8 cellular contexts compared by ENCODE assay signal in the genomic region with DNA sequence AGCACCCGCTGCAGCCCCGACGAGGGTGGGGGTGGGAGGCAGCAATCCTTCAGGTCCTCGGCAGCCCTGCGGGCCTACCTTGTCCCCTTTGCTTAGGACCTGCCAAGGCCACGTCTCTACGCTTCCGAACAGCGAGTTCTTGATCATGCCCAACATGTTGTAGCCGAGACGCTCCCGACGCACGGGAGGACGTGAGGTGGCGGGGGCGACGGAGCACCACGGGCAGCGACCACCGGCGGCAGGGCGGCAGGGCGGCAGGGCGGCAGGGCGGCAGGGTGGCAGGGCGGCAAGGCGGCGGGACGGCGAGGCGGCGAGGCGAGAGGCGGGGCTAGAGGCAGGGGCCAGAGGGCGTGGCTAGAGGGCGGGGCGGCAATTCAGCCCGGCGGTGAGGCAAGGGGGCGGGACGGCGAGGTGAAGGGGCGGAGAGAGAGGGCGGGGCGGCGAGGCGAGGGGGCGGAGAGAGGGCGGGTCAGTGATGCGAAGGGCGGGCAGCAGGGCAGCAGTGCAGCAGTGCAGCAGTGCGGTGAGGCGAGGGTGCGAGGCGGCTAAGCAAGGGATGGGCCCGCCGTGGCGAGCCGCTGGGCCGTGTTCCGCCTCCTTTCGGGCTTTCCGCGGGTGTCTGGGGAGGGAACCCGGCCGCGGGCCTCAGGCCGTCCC. TPM values are rescaled to one million over a fixed set of nuclear protein-coding genes. Genes with fewer than 3 reads are reported as not detected.
DNase-seq lines count a peak whose midpoint lies in the region; ATAC-seq, FAIRE-seq and TF ChIP-seq lines count a peak whose summit lies in the region.

HEBP1 (minus strand) TSS at position 307 of the 657 bp plus-strand sequence; CDS start at position 156, 151 bp downstream.

- peak within 1 kb of the TSS; percentile 89 to 95 for H3K9ac ChIP-seq in kidney (ENCODE audit: low read length in 2 of 2)

- peak within 1 kb of the TSS; percentile 77 for H3K27ac ChIP-seq in AG04450 (ENCODE audit: low read depth, low read length)
- peak within 1 kb of the TSS; percentile 86 to 91 for H3K27ac ChIP-seq in kidney (ENCODE audit: low read depth in 2 of 2, low read length in 2 of 2)

- no peak for TF ChIP-seq CTCF in AG04450 (IDR thresholded peaks at IDR 0.05; ENCODE audit: low read depth, low read length)
- TF ChIP-seq CTCF in kidney (IDR thresholded peaks at IDR 0.05; ENCODE audit: borderline replicate concordance, extremely low read depth, insufficient read depth), result peak; percentile 5

- intact Hi-C loops in activated CD4-positive, alpha-beta T cell treated with anti-CD3 and anti-CD28 coated beads for 36 hours (cut with DNase I, micrococcal nuclease), result loop anchor here (1.0 to 5.0 kb wide), 15 partner anchors 44 to 1772 kb away; partner anchors contain the start of genes DDX47 (in 2 of the 2), FAM234B (in 2 of the 2), BORCS5 (in 1 of the 2) and EMP1 (in 1 of the 2)
- intact Hi-C loops in kidney (cut with DNase I), result no loop called here

- no peaks in the 10 kb centered on the region for H3K36me3 ChIP-seq in kidney (ENCODE audit: control insufficient read depth in 1 of 2, insufficient read depth in 2 of 2, low read length in 2 of 2)

- H3K4me3 ChIP-seq in AG04450 (ENCODE audit: low read depth, low read length) (peak within 1 kb of the TSS; percentile 99), kidney (ENCODE audit: low read length in 2 of 2) (peak within 1 kb of the TSS; percentile 89 to 90)

- H3K36me3 Mint-ChIP-seq in activated CD4-positive, alpha-beta T cell treated with anti-CD3 and anti-CD28 coated beads for 36 hours (ENCODE audit: low read depth), result no peaks in the 10 kb centered on the region

- POLR2A ChIA-PET in AG04450 (lab: Yijun Ruan, JAX), result no interaction called here
- POLR2A ChIA-PET in activated CD4-positive, alpha-beta T cell treated with anti-CD3 and anti-CD28 coated beads for 36 hours (lab: Charles Lee), result no interaction called here

- peak within 1 kb of the TSS; percentile 86 for H3K4me3 Mint-ChIP-seq in activated CD4-positive, alpha-beta T cell treated with anti-CD3 and anti-CD28 coated beads for 36 hours

- H3K27ac Mint-ChIP-seq in activated CD4-positive, alpha-beta T cell treated with anti-CD3 and anti-CD28 coated beads for 36 hours, result peak within 1 kb of the TSS; percentile 75

- no peak for FAIRE-seq in kidney (lab: Jason Lieb, UNC)

- peaks cover 28% of the 10 kb centered on the region for H3K4me1 Mint-ChIP-seq in activated CD4-positive, alpha-beta T cell treated with anti-CD3 and anti-CD28 coated beads for 36 hours

- peak; percentile 71 for DNase-seq in AG04450 (ENCODE audit: low read depth, low spot score)
- DNase-seq in NCI-H446 treated with DMSO at 0.1 percent for 48 hours (lab: John Stamatoyannopoulos, UW), result peak; percentile 68
- DNase-seq in activated CD4-positive, alpha-beta T cell treated with anti-CD3 and anti-CD28 coated beads for 36 hours, result peak; percentile 99
- DNase-seq in cerebellar nuclear complex (lab: John Stamatoyannopoulos, UW), result peak; percentile 67 to 91
- DNase-seq in kidney, result peak; percentile 99
- peak; percentile 95 to 98 for DNase-seq in stimulated activated CD4-positive, alpha-beta T cell treated with anti-CD3 and anti-CD28 coated beads, Interleukin-15, amount 100 ng/mL, for 1 hour (ENCODE audit: low read depth in 1 of 2, low spot score in 1 of 2)

- ATAC-seq in GM19043 (IDR thresholded peaks at IDR 0.05; ENCODE audit: low read depth, unreplicated experiment) (peak; percentile 85), HG03378 (IDR thresholded peaks at IDR 0.05; ENCODE audit: unreplicated experiment) (peak; percentile 60)
- ATAC-seq in activated CD4-positive, alpha-beta T cell treated with anti-CD3 and anti-CD28 coated beads for 36 hours, result peak; percentile 92

- H3K27me3 Mint-ChIP-seq in activated CD4-positive, alpha-beta T cell treated with anti-CD3 and anti-CD28 coated beads for 36 hours, result peaks cover 6% of the 10 kb centered on the region

- no peaks in the 10 kb centered on the region; the same call in 1 of the 2 replicates for H3K9me3 ChIP-seq in AG04450 (ENCODE audit: control insufficient read depth, insufficient read depth, low read length)
- H3K9me3 ChIP-seq in kidney (ENCODE audit: control insufficient read depth in 1 of 2, low read length in 2 of 2), result no peaks in the 10 kb centered on the region

- no peaks in the 10 kb centered on the region for H3K9me3 Mint-ChIP-seq in activated CD4-positive, alpha-beta T cell treated with anti-CD3 and anti-CD28 coated beads for 36 hours (ENCODE audit: low read depth)

- H3K27me3 ChIP-seq in AG04450 (ENCODE audit: control insufficient read depth, insufficient read depth, low read length), result no peaks in the 10 kb centered on the region

- CTCF ChIA-PET in AG04450 (lab: Charles Lee), result interaction anchor here (0.8 to 1.8 kb wide), 2 partner anchors 212 kb away, joined by 3 to 10 read pairs; no protein-coding TSS in a partner anchor
- CTCF ChIA-PET in activated CD4-positive, alpha-beta T cell treated with anti-CD3 and anti-CD28 coated beads for 36 hours (lab: Charles Lee), result interaction anchor here (0.7 to 3.7 kb wide), 4 partner anchors 9 to 212 kb away, joined by 3 to 21 read pairs (median 6); no protein-coding TSS in a partner anchor

- H3K4me1 ChIP-seq in kidney (ENCODE audit: control insufficient read depth in 1 of 2, insufficient read depth in 1 of 2, low read depth in 1 of 2, low read length in 2 of 2), result peaks cover 14 to 23% of the 10 kb centered on the region in 2 donors

RNA-seq across cellular contexts. Expression of gene HEBP1, which starts in this region (rescaled TPM):
- 57.7 and 76.3 TPM in 2 replicates for polyA plus RNA-seq in AG04450 (2011; rRNA removed)
- polyA minus RNA-seq in AG04450 (2011; rRNA and poly(A)+ RNA removed), result 51.4 and 68.3 TPM in 2 replicates
- total RNA-seq in activated CD4-positive, alpha-beta T cell treated with anti-CD3 and anti-CD28 coated beads for 36 hours, result 10 to 100 TPM; 23.5 to 28.6 TPM
- total RNA-seq in kidney, result 66.8 TPM
- 142 TPM for polyA plus RNA-seq in kidney (ENCODE audit: insufficient read depth, low read depth, low replicate concordance)

Comparison
In these comparisons a context has a peak if more than half of its experiments do, and no peak if none do; other contexts are left out.
1. Peak in every context shown above with its lines: DNase-seq, ATAC-seq, H3K4me3 ChIP-seq and H3K27ac ChIP-seq.